3 cellular contexts compared by ENCODE assay signal in genomic region chr9:128118472-128118857, GRCh38.
TF ChIP-seq lines count a peak whose summit lies in the region.

No MANE protein-coding gene starts in this region.

TF ChIP-seq in A549, 52 proteins besides CTCF, POLR2A, EP300 and RAD21:
- TF ChIP-seq ESRRA (IDR thresholded peaks at IDR 0.05; ENCODE audit: borderline replicate concordance, low read length) (no peak), ZC3H11A (IDR thresholded peaks at IDR 0.05) (no peak), PHF8 (IDR thresholded peaks at IDR 0.05; ENCODE audit: borderline replicate concordance, low read depth) (no peak), ZFP36 (IDR thresholded peaks at IDR 0.05; ENCODE audit: borderline replicate concordance, partially characterized antibody) (no peak), CEBPB (IDR thresholded peaks at IDR 0.05) (no peak), CHD4 (IDR thresholded peaks at IDR 0.05; ENCODE audit: borderline replicate concordance) (no peak), SMC3 (IDR thresholded peaks at IDR 0.05) (no peak), GATA3 (IDR thresholded peaks at IDR 0.05; ENCODE audit: borderline replicate concordance) (no peak), EHF (CRISPR knock-in tag; IDR thresholded peaks at IDR 0.05) (no peak), RNF2 (IDR thresholded peaks at IDR 0.05; ENCODE audit: borderline replicate concordance, low read depth) (no peak), ZSCAN20 (CRISPR knock-in tag; IDR thresholded peaks at IDR 0.05) (no peak), NFE2L2 (conservative IDR thresholded peaks at IDR 0.05; ENCODE audit: low read length) (no peak), ZNF302 (CRISPR knock-in tag; IDR thresholded peaks at IDR 0.05) (no peak), EHMT2 (IDR thresholded peaks at IDR 0.05; ENCODE audit: low read depth) (no peak), JUNB (IDR thresholded peaks at IDR 0.05) (no peak), HDAC2 (IDR thresholded peaks at IDR 0.05) (no peak)
- TF ChIP-seq, protein P1, sequence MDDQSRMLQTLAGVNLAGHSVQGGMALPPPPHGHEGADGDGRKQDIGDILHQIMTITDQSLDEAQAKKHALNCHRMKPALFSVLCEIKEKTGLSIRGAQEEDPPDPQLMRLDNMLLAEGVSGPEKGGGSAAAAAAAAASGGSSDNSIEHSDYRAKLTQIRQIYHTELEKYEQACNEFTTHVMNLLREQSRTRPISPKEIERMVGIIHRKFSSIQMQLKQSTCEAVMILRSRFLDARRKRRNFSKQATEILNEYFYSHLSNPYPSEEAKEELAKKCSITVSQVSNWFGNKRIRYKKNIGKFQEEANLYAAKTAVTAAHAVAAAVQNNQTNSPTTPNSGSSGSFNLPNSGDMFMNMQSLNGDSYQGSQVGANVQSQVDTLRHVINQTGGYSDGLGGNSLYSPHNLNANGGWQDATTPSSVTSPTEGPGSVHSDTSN (IDR thresholded peaks at IDR 0.05): no peak

TF ChIP-seq in HCT116, 20 proteins besides CTCF, POLR2A, EP300 and RAD21:
- no peak for TF ChIP-seq ZBTB33 (IDR thresholded peaks at IDR 0.05; ENCODE audit: extremely low read depth, insufficient replicate concordance, low read length)

TF ChIP-seq in GM12878, 131 proteins besides CTCF, POLR2A, EP300 and RAD21:
- TF ChIP-seq, protein P1 (IDR thresholded peaks at IDR 0.05; ENCODE audit: insufficient replicate concordance, low read depth, low read length): no peak
- no peak for TF ChIP-seq NR2C2 (IDR thresholded peaks at IDR 0.05; ENCODE audit: borderline replicate concordance, control insufficient read depth, insufficient read length, low read depth)
- TF ChIP-seq, protein P2, sequence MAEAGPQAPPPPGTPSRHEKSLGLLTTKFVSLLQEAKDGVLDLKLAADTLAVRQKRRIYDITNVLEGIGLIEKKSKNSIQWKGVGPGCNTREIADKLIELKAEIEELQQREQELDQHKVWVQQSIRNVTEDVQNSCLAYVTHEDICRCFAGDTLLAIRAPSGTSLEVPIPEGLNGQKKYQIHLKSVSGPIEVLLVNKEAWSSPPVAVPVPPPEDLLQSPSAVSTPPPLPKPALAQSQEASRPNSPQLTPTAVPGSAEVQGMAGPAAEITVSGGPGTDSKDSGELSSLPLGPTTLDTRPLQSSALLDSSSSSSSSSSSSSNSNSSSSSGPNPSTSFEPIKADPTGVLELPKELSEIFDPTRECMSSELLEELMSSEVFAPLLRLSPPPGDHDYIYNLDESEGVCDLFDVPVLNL (IDR thresholded peaks at IDR 0.05; ENCODE audit: low read depth, low read length): no peak
- 0 out of 2 replicates have a peak, but pooled peaks have one; percentile 20 for TF ChIP-seq HDGF (IDR thresholded peaks at IDR 0.05)
- TF ChIP-seq CBX3 (IDR thresholded peaks at IDR 0.05; ENCODE audit: borderline replicate concordance, low read depth): no peak
TF ChIP-seq in GM12878: peak in this region for 1.
